ENCODE assay signal across 1 cellular context in the genomic region with DNA sequence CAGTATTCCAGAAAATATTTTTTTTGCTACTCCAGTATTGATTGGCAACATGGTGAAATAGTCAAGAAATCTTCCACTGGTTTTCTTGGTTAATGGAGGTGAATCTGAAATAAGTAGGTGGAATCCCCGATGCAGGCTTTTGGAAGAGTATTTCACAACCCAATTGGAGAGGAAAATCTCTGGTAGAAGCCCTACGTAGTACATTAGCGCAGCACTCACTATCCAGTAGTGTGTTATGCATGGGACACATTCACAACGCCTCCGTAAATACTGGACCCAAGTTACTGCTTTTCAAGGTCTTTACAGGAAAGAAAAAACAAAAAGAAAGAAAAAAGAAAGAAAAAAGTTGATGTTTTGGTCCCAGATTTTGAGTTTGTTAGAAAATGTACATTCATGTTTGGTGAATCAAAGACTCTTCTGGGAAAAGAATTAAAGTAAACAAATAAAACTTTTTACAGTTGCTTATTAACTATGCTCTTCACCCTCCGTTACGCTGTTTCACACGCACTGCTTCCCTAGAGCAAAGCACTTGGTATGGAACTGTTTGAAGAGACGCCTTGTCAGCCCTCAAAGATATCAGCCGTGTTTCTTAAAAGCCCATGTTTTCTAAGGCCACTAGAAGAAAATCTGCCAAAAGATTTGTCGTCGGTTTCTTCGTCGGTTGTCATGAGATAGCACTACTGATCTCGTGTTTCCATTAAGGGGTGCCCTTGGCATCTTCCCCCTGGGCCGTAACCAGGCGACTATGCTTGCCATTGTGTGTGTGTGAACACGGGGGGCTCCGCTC.
TF ChIP-seq lines count a peak whose summit lies in the region.

No MANE protein-coding gene starts in this region.

TF ChIP-seq in GM12878, 131 proteins besides CTCF, POLR2A, EP300 and RAD21 (continued from another document):
- TF ChIP-seq, protein P1, sequence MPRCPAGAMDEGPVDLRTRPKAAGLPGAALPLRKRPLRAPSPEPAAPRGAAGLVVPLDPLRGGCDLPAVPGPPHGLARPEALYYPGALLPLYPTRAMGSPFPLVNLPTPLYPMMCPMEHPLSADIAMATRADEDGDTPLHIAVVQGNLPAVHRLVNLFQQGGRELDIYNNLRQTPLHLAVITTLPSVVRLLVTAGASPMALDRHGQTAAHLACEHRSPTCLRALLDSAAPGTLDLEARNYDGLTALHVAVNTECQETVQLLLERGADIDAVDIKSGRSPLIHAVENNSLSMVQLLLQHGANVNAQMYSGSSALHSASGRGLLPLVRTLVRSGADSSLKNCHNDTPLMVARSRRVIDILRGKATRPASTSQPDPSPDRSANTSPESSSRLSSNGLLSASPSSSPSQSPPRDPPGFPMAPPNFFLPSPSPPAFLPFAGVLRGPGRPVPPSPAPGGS (IDR thresholded peaks at IDR 0.05; ENCODE audit: borderline replicate concordance, insufficient read depth, low read depth, low read length, poor library complexity, severe bottlenecking), result no peak
- TF ChIP-seq HDGF (IDR thresholded peaks at IDR 0.05), result no peak
- no peak for TF ChIP-seq SIN3A (IDR thresholded peaks at IDR 0.05; ENCODE audit: low read depth, low read length)
- TF ChIP-seq ETV6 (conservative IDR thresholded peaks at IDR 0.05 in 1 of 2, IDR thresholded peaks at IDR 0.05 in 1 of 2; ENCODE audit: borderline replicate concordance in 1 of 2, low read depth in 1 of 2), result no peak
